In the genomic region with DNA sequence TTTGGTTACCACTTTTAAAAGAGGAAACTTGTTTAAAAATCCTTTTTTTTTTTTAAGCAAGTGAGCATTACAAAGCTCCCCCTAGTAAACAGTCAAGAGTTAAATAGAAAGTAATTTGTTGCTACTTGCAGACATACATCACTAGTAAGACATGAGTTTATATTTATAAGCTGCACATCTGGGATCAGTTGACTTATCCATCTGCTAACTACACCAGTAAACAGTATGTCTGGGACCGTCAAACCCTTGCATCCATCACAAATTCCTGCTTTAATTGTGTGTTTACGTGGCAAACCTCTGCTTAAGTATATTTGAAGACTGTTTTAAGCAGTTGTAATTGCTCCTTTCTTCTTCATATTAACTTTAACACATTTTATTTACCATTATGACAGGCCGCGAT, we compare ENCODE assay signal across 1 cellular context.
TF ChIP-seq lines count a peak whose summit lies in the region.

No MANE protein-coding gene starts in this region.

TF ChIP-seq in WTC11, 78 proteins besides CTCF, POLR2A, EP300 and RAD21 (continued from another document):
- TF ChIP-seq, protein P1, sequence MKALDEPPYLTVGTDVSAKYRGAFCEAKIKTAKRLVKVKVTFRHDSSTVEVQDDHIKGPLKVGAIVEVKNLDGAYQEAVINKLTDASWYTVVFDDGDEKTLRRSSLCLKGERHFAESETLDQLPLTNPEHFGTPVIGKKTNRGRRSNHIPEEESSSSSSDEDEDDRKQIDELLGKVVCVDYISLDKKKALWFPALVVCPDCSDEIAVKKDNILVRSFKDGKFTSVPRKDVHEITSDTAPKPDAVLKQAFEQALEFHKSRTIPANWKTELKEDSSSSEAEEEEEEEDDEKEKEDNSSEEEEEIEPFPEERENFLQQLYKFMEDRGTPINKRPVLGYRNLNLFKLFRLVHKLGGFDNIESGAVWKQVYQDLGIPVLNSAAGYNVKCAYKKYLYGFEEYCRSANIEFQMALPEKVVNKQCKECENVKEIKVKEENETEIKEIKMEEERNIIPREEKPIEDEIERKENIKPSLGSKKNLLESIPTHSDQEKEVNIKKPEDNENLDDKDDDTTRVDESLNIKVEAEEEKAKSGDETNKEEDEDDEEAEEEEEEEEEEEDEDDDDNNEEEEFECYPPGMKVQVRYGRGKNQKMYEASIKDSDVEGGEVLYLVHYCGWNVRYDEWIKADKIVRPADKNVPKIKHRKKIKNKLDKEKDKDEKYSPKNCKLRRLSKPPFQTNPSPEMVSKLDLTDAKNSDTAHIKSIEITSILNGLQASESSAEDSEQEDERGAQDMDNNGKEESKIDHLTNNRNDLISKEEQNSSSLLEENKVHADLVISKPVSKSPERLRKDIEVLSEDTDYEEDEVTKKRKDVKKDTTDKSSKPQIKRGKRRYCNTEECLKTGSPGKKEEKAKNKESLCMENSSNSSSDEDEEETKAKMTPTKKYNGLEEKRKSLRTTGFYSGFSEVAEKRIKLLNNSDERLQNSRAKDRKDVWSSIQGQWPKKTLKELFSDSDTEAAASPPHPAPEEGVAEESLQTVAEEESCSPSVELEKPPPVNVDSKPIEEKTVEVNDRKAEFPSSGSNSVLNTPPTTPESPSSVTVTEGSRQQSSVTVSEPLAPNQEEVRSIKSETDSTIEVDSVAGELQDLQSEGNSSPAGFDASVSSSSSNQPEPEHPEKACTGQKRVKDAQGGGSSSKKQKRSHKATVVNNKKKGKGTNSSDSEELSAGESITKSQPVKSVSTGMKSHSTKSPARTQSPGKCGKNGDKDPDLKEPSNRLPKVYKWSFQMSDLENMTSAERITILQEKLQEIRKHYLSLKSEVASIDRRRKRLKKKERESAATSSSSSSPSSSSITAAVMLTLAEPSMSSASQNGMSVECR (CRISPR knock-in tag; IDR thresholded peaks at IDR 0.05; ENCODE audit: borderline replicate concordance) = no peak
